In the genomic region with DNA sequence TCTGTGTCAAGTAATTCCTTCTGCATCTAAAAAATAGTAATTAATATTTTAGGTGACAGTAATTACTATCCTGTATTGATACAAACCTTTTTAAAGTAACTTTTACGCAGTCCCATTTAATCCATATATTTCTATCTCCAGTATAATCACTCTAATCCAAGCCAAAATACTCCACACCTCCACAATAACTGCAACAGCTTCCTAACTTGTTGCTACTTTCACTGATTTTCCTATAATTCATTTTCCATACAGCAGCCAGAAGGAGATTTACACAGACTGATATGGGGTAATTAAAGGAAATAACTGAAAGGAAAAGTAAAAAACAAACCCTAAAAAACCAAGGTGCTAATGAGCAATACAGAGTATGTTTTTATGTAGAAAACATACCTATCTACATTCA, we compare ENCODE assay signal across 18 cellular contexts.
"Had no signal": no experiment of that assay in that cellular context is flagged by ENCODE, and none has a peak within 500 bp of the region (broad histone marks: within the 10 kb centered on the region; RNA-seq: fewer than 3 reads in every experiment).

No MANE protein-coding gene starts in this region.

- ATAC-seq: left cardiac atrium; sciatic nerve; stimulated activated naive B cell treated with anti-CD40 and anti-IgM and Interleukin-4, amounts not matched to agents 10 μg/mL and 1 μg/mL and 100 μg/mL, for 72 hours; stimulated activated naive CD8-positive, alpha-beta T cell treated with anti-CD3 and anti-CD28 coated beads, Interleukin-15, amount 100 ng/mL, for 72 hours had no signal

- H3K4me1 Mint-ChIP-seq: nephron progenitor cell had no signal

- H3K9me3 Mint-ChIP-seq: naive B cell; nephron progenitor cell; stimulated activated naive B cell treated with anti-CD40 and anti-IgM and Interleukin-4, amounts not matched to agents 10 μg/mL and 1 μg/mL and 100 μg/mL, for 72 hours; stimulated activated naive CD8-positive, alpha-beta T cell treated with anti-CD3 and anti-CD28 coated beads, Interleukin-15, amount 100 ng/mL, for 72 hours had no signal

- H3K4me3 Mint-ChIP-seq: naive B cell; nephron progenitor cell; stimulated activated naive B cell treated with anti-CD40 and anti-IgM and Interleukin-4, amounts not matched to agents 10 μg/mL and 1 μg/mL and 100 μg/mL, for 72 hours; stimulated activated naive CD8-positive, alpha-beta T cell treated with anti-CD3 and anti-CD28 coated beads, Interleukin-15, amount 100 ng/mL, for 72 hours had no signal

- DNase-seq: colonic mucosa; dermis blood vessel endothelial cell; foreskin melanocyte; head of caudate nucleus; kidney; left cardiac atrium; left ventricle myocardium inferior; mesendoderm; naive B cell; nephron progenitor cell; spleen; stimulated activated CD4-positive, alpha-beta T cell treated with anti-CD3 and anti-CD28 coated beads, Interleukin-15, amount 100 ng/mL, for 24 hours; stimulated activated CD4-positive, alpha-beta T cell treated with anti-CD3 and anti-CD28 coated beads, Interleukin-1b, Interleukin-23, amount 100 ng/mL, for 48 hours; stimulated activated CD4-positive, alpha-beta T cell treated with anti-CD3 and anti-CD28 coated beads, Interleukin-4, amount 100 ng/mL, for 24 hours; stimulated activated naive B cell treated with anti-CD40 and anti-IgM and Interleukin-4, amounts not matched to agents 10 μg/mL and 1 μg/mL and 100 μg/mL, for 72 hours; stimulated activated naive CD8-positive, alpha-beta T cell treated with anti-CD3 and anti-CD28 coated beads, Interleukin-15, amount 100 ng/mL, for 72 hours; transverse colon had no signal

- H3K27me3 Mint-ChIP-seq: naive B cell; stimulated activated naive B cell treated with anti-CD40 and anti-IgM and Interleukin-4, amounts not matched to agents 10 μg/mL and 1 μg/mL and 100 μg/mL, for 72 hours; stimulated activated naive CD8-positive, alpha-beta T cell treated with anti-CD3 and anti-CD28 coated beads, Interleukin-15, amount 100 ng/mL, for 72 hours had no signal

- H3K27ac Mint-ChIP-seq: nephron progenitor cell; stimulated activated naive B cell treated with anti-CD40 and anti-IgM and Interleukin-4, amounts not matched to agents 10 μg/mL and 1 μg/mL and 100 μg/mL, for 72 hours; stimulated activated naive CD8-positive, alpha-beta T cell treated with anti-CD3 and anti-CD28 coated beads, Interleukin-15, amount 100 ng/mL, for 72 hours had no signal
